ENCODE assay signal across 1 cellular context in genomic region chr14:74302634-74303569, GRCh38.
TF ChIP-seq lines count a peak whose summit lies in the region.

TSS of gene ABCD4 (minus strand) at chr14:74302934. CDS start at chr14:74302912, 22 bp downstream.

TF ChIP-seq in K562, 482 proteins besides CTCF, POLR2A, EP300 and RAD21 (continued from another document and continues in another):
- TF ChIP-seq PRDM10 (IDR thresholded peaks at IDR 0.05; ENCODE audit: partially characterized antibody): peak; percentile 58
- TF ChIP-seq TAF9B (IDR thresholded peaks at IDR 0.05; ENCODE audit: partially characterized antibody): peak; percentile 52
- TF ChIP-seq ETS1 (conservative IDR thresholded peaks at IDR 0.05; ENCODE audit: control insufficient read depth, low read depth, low read length): 0 out of 2 replicates have a peak, but pooled peaks have one; percentile 28
- TF ChIP-seq TFAP4 (CRISPR knock-in tag; IDR thresholded peaks at IDR 0.05; ENCODE audit: borderline replicate concordance): peak; percentile 78
- TF ChIP-seq LCOR (CRISPR knock-in tag; IDR thresholded peaks at IDR 0.05): peak; percentile 23; the same call in 1 of the 2 replicates
- no peak for TF ChIP-seq ZNF24 (IDR thresholded peaks at IDR 0.05)
- no peak for TF ChIP-seq ILF3 (IDR thresholded peaks at IDR 0.05; ENCODE audit: borderline replicate concordance)
- TF ChIP-seq ZBTB11 (CRISPR knock-in tag; IDR thresholded peaks at IDR 0.05): 0 out of 6 replicates have a peak, but pooled peaks of 1 of the 3 experiments have one; percentile 42
- peak; percentile 67; the same call in 1 of the 2 replicates for TF ChIP-seq POLR2AphosphoS5 (IDR thresholded peaks at IDR 0.05; ENCODE audit: control insufficient read depth, insufficient read depth, low read depth, low read length)
- TF ChIP-seq ZBTB49 (CRISPR knock-in tag; IDR thresholded peaks at IDR 0.05; ENCODE audit: borderline replicate concordance): no peak
- 0 out of 2 replicates have a peak, but pooled peaks have one; percentile 18 for TF ChIP-seq ELF2 (CRISPR knock-in tag; IDR thresholded peaks at IDR 0.05)
- no peak for TF ChIP-seq SFPQ (IDR thresholded peaks at IDR 0.05; ENCODE audit: low read depth, low read length)
- TF ChIP-seq SP1 (CRISPR knock-in tag; IDR thresholded peaks at IDR 0.05): peak; percentile 33; the same call in 1 of the 2 replicates
- TF ChIP-seq PRPF4 (IDR thresholded peaks at IDR 0.05; ENCODE audit: insufficient read depth, low read depth, low read length, poor library complexity, severe bottlenecking): no peak
- TF ChIP-seq MTA3 (IDR thresholded peaks at IDR 0.05; ENCODE audit: borderline replicate concordance): 0 out of 2 replicates have a peak, but pooled peaks have one; percentile 42
- peak; percentile 87 for TF ChIP-seq PHF8 (IDR thresholded peaks at IDR 0.05; ENCODE audit: borderline replicate concordance, low read length)
- TF ChIP-seq ZNF639 (CRISPR knock-in tag; conservative IDR thresholded peaks at IDR 0.05 in 1 of 2, IDR thresholded peaks at IDR 0.05 in 1 of 2): 0 out of 4 replicates have a peak, but pooled peaks of 1 of the 2 experiments have one; percentile 33
- TF ChIP-seq RBBP5 (IDR thresholded peaks at IDR 0.05; ENCODE audit: borderline replicate concordance, insufficient read depth, low read length, poor library complexity, severe bottlenecking): peak; percentile 75
- TF ChIP-seq USF1 (CRISPR knock-in tag; IDR thresholded peaks at IDR 0.05): no peak
- TF ChIP-seq ZBTB40 (IDR thresholded peaks at IDR 0.05): peak; percentile 84
- no peak for TF ChIP-seq ZBTB40 (CRISPR knock-in tag; IDR thresholded peaks at IDR 0.05)
- TF ChIP-seq PHF20 (IDR thresholded peaks at IDR 0.05; ENCODE audit: partially characterized antibody): peak; percentile 43
